ENCODE assay signal across 24 cellular contexts in genomic region chr4:178781779-178782178, GRCh38.
"Had no signal": no experiment of that assay in that cellular context is flagged by ENCODE, and none has a peak within 500 bp of the region (broad histone marks: within the 10 kb centered on the region; RNA-seq: fewer than 3 reads in every experiment).

No MANE protein-coding gene starts in this region.

- H3K36me3 ChIP-seq: colonic mucosa, esophagus muscularis mucosa, gastrocnemius medialis, gastroesophageal sphincter, heart left ventricle, heart right ventricle had no signal

- H3K27me3 ChIP-seq: colonic mucosa, dorsolateral prefrontal cortex, esophagus muscularis mucosa, foreskin keratinocyte, gastrocnemius medialis, gastroesophageal sphincter, heart left ventricle, heart right ventricle had no signal

- H3K27ac Mint-ChIP-seq: dendritic cell treated with granulocyte-macrophage colony-stimulating factor and Interleukin-4, amounts not matched to agents 40 ng/mL and 50 ng/mL, for 4 days; effector memory CD8-positive, alpha-beta T cell had no signal

- DNase-seq: colonic mucosa; cortex of kidney; dermis blood vessel endothelial cell; dorsolateral prefrontal cortex; effector CD4-positive, alpha-beta T cell; effector CD8-positive, alpha-beta T cell; effector memory CD4-positive, alpha-beta T cell; effector memory CD8-positive, alpha-beta T cell; endodermal cell; erythroblast; foreskin fibroblast; foreskin keratinocyte; foreskin melanocyte; gastrocnemius medialis; glutamatergic neuron; head of caudate nucleus; heart left ventricle; heart right ventricle had no signal

- H3K27me3 Mint-ChIP-seq: dendritic cell treated with granulocyte-macrophage colony-stimulating factor and Interleukin-4, amounts not matched to agents 40 ng/mL and 50 ng/mL, for 4 days; effector memory CD8-positive, alpha-beta T cell had no signal

- H3K9me3 ChIP-seq: colonic mucosa, esophagus muscularis mucosa, gastrocnemius medialis, gastroesophageal sphincter, heart left ventricle, heart right ventricle had no signal

- H3K4me3 ChIP-seq: colonic mucosa, coronary artery, dorsolateral prefrontal cortex, esophagus muscularis mucosa, gastrocnemius medialis, gastroesophageal sphincter, heart left ventricle, heart right ventricle had no signal

- H3K9me3 Mint-ChIP-seq: endodermal cell had no signal

- H3K27ac ChIP-seq: colonic mucosa, coronary artery, dorsolateral prefrontal cortex, epithelial cell of prostate, esophagus muscularis mucosa, foreskin keratinocyte, gastrocnemius medialis, gastroesophageal sphincter, heart left ventricle, heart right ventricle had no signal

- ATAC-seq: effector memory CD8-positive, alpha-beta T cell; esophagus mucosa; foreskin keratinocyte; gastrocnemius medialis; gastroesophageal sphincter; heart left ventricle; heart right ventricle had no signal

- H3K4me1 ChIP-seq: colonic mucosa, esophagus muscularis mucosa, foreskin keratinocyte, gastrocnemius medialis, gastroesophageal sphincter, heart left ventricle, heart right ventricle had no signal

- H3K4me3 Mint-ChIP-seq: dendritic cell treated with granulocyte-macrophage colony-stimulating factor and Interleukin-4, amounts not matched to agents 40 ng/mL and 50 ng/mL, for 4 days; effector memory CD8-positive, alpha-beta T cell; endodermal cell had no signal
